8 cellular contexts compared by ENCODE assay signal in the genomic region with DNA sequence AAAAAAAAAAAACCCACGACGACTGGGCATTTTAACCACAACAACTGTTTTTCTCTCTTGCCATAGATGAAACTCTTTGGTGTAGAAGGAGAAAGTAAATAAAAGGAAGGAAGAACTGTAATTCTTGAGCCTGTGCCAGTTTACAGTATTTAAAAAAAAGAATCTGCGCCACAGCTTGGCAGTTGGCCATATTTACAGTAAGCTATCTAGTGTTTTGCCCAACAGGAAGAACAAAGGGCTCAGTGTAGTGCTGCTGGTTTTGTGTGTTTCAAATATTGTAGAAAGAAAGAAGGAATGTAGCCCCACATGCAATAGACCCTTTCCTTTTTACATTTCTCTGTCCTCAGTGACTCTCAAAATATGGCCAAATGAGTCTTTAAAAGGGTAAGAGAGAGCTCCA.
DNase-seq lines count a peak whose midpoint lies in the region; ATAC-seq and TF ChIP-seq lines count a peak whose summit lies in the region.

No MANE protein-coding gene starts in this region.

- peak overlapping the region in 55 of 59 donors; percentile 2 to 64 (median 36) for H3K4me3 ChIP-seq in dorsolateral prefrontal cortex
- H3K4me3 ChIP-seq in OCI-LY7 (ENCODE audit: low read depth, low read length, poor library complexity, severe bottlenecking), result no peak overlapping the region

- no peaks in the 10 kb centered on the region for H3K4me1 Mint-ChIP-seq in activated CD4-positive, alpha-beta T cell treated with anti-CD3 and anti-CD28 coated beads, Interleukin-2, amount 10 ng/mL, durations not matched to agents 24 days and 14 days
- H3K4me1 Mint-ChIP-seq in naive B cell, result peaks cover 18 to 25% (median 23%) of the 10 kb centered on the region in 3 donors

- ATAC-seq in naive B cell (ENCODE audit: low read depth in 2 of 2) (peak in 1 of 2 donors; percentile 40), GM21717 (IDR thresholded peaks at IDR 0.05; ENCODE audit: unreplicated experiment) (no peak)

- DNase-seq in activated CD4-positive, alpha-beta T cell treated with anti-CD3 and anti-CD28 coated beads, Interleukin-2, amount 50 U/mL, for 1 hour, result peak; percentile 41
- no peak for DNase-seq in activated CD4-positive, alpha-beta T cell treated with anti-CD3 and anti-CD28 coated beads, Interleukin-2, amount 10 ng/mL, durations not matched to agents 24 days and 14 days
- DNase-seq in NCI-H774 (lab: John Stamatoyannopoulos, UW), result peak; percentile 25
- no peak for DNase-seq in dorsolateral prefrontal cortex
- DNase-seq in naive B cell, result no peak
- no peak for DNase-seq in activated CD4-positive, CD25-positive, alpha-beta regulatory T cell treated with anti-CD3 and anti-CD28 coated beads, Interleukin-2, amount 50 U/mL, for 72 hours
- no peak for DNase-seq in OCI-LY7 (ENCODE audit: low spot score)

- H3K4me3 Mint-ChIP-seq in activated CD4-positive, alpha-beta T cell treated with anti-CD3 and anti-CD28 coated beads, Interleukin-2, amount 10 ng/mL, durations not matched to agents 24 days and 14 days, result no peak overlapping the region
- H3K4me3 Mint-ChIP-seq in naive B cell, result peak overlapping the region in 7 of 8 donors; percentile 39 to 83 (median 72)

- BruUV-seq in OCI-LY7 (replicated peaks; lab: Mats Ljungman, UMichigan), result no TSS peak

- H3K27ac Mint-ChIP-seq in activated CD4-positive, alpha-beta T cell treated with anti-CD3 and anti-CD28 coated beads, Interleukin-2, amount 10 ng/mL, durations not matched to agents 24 days and 14 days, result no peak overlapping the region
- peak overlapping the region in 5 of 6 donors; percentile 15 to 92 (median 75) for H3K27ac Mint-ChIP-seq in naive B cell

- H3K36me3 ChIP-seq in OCI-LY7 (ENCODE audit: insufficient read depth, low read length), result no peaks in the 10 kb centered on the region

- peak in 1 of 56 donors; percentile 6 for TF ChIP-seq CTCF in dorsolateral prefrontal cortex (IDR thresholded peaks at IDR 0.05 in 54 of 56, conservative IDR thresholded peaks at IDR 0.05 in 2 of 56; ENCODE audit: low read depth in 1 of 56, partially characterized antibody in 56 of 56)
- no peak for TF ChIP-seq CTCF in OCI-LY7 (conservative IDR thresholded peaks at IDR 0.05; ENCODE audit: low read length)

- no peaks in the 10 kb centered on the region for H3K9me3 ChIP-seq in OCI-LY7 (ENCODE audit: low read length)

- CTCF ChIA-PET in OCI-LY7 (lab: Charles Lee; ENCODE audit: unreplicated experiment), result no interaction called here

- H3K36me3 Mint-ChIP-seq in activated CD4-positive, alpha-beta T cell treated with anti-CD3 and anti-CD28 coated beads, Interleukin-2, amount 10 ng/mL, durations not matched to agents 24 days and 14 days (ENCODE audit: low read depth), result no peaks in the 10 kb centered on the region
- H3K36me3 Mint-ChIP-seq in naive B cell, result peaks cover 13 to 22% of the 10 kb centered on the region in 2 donors

- no peaks in the 10 kb centered on the region for H3K27me3 ChIP-seq in dorsolateral prefrontal cortex

- H3K4me2 ChIP-seq in OCI-LY7 (ENCODE audit: low read length), result no peak overlapping the region

- no peaks in the 10 kb centered on the region for H3K79me2 ChIP-seq in OCI-LY7 (ENCODE audit: insufficient read depth, low read depth, low read length)

- POLR2A ChIA-PET in OCI-LY7 (lab: Charles Lee), result interaction anchor here (0.7 kb wide), 4 partner anchors 10 to 1761 kb away, joined by 3 to 4 read pairs (median 4); no protein-coding TSS in a partner anchor

- no peaks in the 10 kb centered on the region for H3K4me1 ChIP-seq in OCI-LY7 (ENCODE audit: insufficient read depth, low read length, poor library complexity, severe bottlenecking)

- intact Hi-C loops in activated CD4-positive, alpha-beta T cell treated with anti-CD3 and anti-CD28 coated beads, Interleukin-2, amount 10 ng/mL, durations not matched to agents 24 days and 14 days (cut with micrococcal nuclease), result no loop called here
- intact Hi-C loops in dorsolateral prefrontal cortex (cut with DNase I) (no loop called here), OCI-LY7 (cut with micrococcal nuclease; ENCODE audit: unreplicated experiment) (no loop called here)

- no peaks in the 10 kb centered on the region for H3K27me3 Mint-ChIP-seq in activated CD4-positive, alpha-beta T cell treated with anti-CD3 and anti-CD28 coated beads, Interleukin-2, amount 10 ng/mL, durations not matched to agents 24 days and 14 days
- no peaks in the 10 kb centered on the region for H3K27me3 Mint-ChIP-seq in naive B cell

- H3K27ac ChIP-seq in dorsolateral prefrontal cortex (peak overlapping the region in 2 of 59 donors; percentile 16 to 54), OCI-LY7 (ENCODE audit: low read depth, low read length, poor library complexity, severe bottlenecking) (no peak overlapping the region)

- no peaks in the 10 kb centered on the region for H3K9me2 ChIP-seq in OCI-LY7 (ENCODE audit: insufficient read depth, low read length)

- no peaks in the 10 kb centered on the region for H3K9me3 Mint-ChIP-seq in activated CD4-positive, alpha-beta T cell treated with anti-CD3 and anti-CD28 coated beads, Interleukin-2, amount 10 ng/mL, durations not matched to agents 24 days and 14 days
- H3K9me3 Mint-ChIP-seq in naive B cell, result peaks cover 0 to 7% (median 2%) of the 10 kb centered on the region in 7 donors

- no peak overlapping the region for H2AFZ ChIP-seq in OCI-LY7 (ENCODE audit: low read length)

- no peaks in the 10 kb centered on the region for H4K20me1 ChIP-seq in OCI-LY7 (ENCODE audit: insufficient read depth, low read length)

Comparison
In these comparisons a context has a peak if more than half of its experiments do, and no peak if none do; other contexts are left out.
1. DNase-seq: peak in activated CD4-positive, alpha-beta T cell treated with anti-CD3 and anti-CD28 coated beads, Interleukin-2, amount 50 U/mL, for 1 hour (single experiment) and NCI-H774 (single experiment); none in activated CD4-positive, alpha-beta T cell treated with anti-CD3 and anti-CD28 coated beads, Interleukin-2, amount 10 ng/mL, durations not matched to agents 24 days and 14 days (single experiment), dorsolateral prefrontal cortex (0 of 10), naive B cell (single experiment), activated CD4-positive, CD25-positive, alpha-beta regulatory T cell treated with anti-CD3 and anti-CD28 coated beads, Interleukin-2, amount 50 U/mL, for 72 hours (single experiment) and OCI-LY7 (single experiment).